In the genomic region with DNA sequence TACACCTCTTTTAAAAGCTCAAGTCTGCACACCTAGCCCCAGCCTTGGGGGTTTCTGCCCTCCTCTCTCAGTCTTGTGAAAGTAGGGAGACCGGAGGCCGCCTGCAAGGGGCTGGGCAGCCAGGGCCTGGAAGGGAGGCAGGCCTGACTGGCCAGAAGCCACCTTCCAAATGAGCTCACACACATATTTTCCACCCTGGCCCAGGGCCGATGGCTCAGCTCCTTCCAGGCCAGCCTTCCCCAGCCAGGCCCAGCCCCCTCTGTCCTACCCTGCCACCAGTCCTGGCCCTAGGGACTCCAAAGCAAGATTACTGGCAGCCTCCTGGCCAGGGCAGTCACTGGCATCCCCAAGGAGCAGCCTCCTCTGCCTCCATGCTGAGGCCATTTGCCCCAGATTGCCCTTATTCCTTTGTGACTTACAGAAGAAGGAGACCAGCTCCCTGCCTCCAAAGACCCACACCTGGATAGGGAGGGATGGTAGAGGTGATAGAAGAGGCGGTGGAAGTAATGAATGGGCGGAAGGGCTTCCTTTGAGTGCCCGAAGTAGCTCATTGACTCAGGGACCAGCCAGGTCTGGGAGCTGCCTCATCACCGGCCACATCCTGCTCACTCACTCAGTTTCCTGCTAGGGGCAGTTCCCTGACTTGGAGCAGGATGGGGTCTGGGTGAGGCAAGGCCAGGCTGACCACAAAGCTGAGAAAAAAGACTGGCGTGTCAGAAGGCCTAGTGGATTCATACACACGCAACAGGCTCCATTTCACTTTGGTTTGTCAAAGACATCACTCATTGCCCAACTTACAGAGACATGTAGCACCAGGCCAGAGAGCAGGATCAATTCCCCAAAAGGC, we compare ENCODE assay signal across 9 cellular contexts. TPM values are rescaled to one million over a fixed set of nuclear protein-coding genes. Genes with fewer than 3 reads are reported as not detected.
DNase-seq lines count a peak whose midpoint lies in the region; ATAC-seq and TF ChIP-seq lines count a peak whose summit lies in the region.
"Had no signal": no experiment of that assay in that cellular context is flagged by ENCODE, and none has a peak within 500 bp of the region (broad histone marks: within the 10 kb centered on the region; RNA-seq: fewer than 3 reads in every experiment).

No MANE protein-coding gene starts in this region.

- no peak overlapping the region for H3K4me3 Mint-ChIP-seq in GM23338
- H3K4me3 Mint-ChIP-seq: immature natural killer cell had no signal

- no peaks in the 10 kb centered on the region for H3K79me2 ChIP-seq in GM23338 (replicated peaks; ENCODE audit: insufficient read depth)
- peaks cover 4% of the 10 kb centered on the region for H3K79me2 ChIP-seq in fibroblast of lung (ENCODE audit: control insufficient read depth, insufficient read depth, low read length)

- peaks cover 26% of the 10 kb centered on the region for H3K4me1 Mint-ChIP-seq in GM23338

- DNase-seq in GM23338 (ENCODE audit: low spot score): no peak
- peak; percentile 69 for DNase-seq in SW480 (ENCODE audit: low spot score)
- peak; percentile 97 to 98 for DNase-seq in fibroblast of lung (ENCODE audit: low read depth in 2 of 2)
- peak in 41 of 56 donors; percentile 15 to 83 (median 48) for DNase-seq in nucleus accumbens (lab: John Stamatoyannopoulos, UW)
- no peak for DNase-seq in NAMALWA (ENCODE audit: low spot score)
- DNase-seq in NCI-H2029 (lab: John Stamatoyannopoulos, UW): no peak

- peaks cover 9% of the 10 kb centered on the region for H3K27me3 Mint-ChIP-seq in GM23338 (ENCODE audit: insufficient read depth, low read depth, poor library complexity)

- no peaks in the 10 kb centered on the region for H3K9me2 ChIP-seq in GM23338 (ENCODE audit: insufficient read depth)

- no peak overlapping the region for H2AFZ ChIP-seq in GM23338
- H2AFZ ChIP-seq in fibroblast of lung (ENCODE audit: low read length): no peak overlapping the region

- H3K4me2 ChIP-seq in GM23338 (no peak overlapping the region), fibroblast of lung (ENCODE audit: extremely low read depth, insufficient read depth, low read length) (peak overlapping the region; percentile 91)

- H3K27me3 ChIP-seq in GM23338 (ENCODE audit: insufficient read depth) (no peaks in the 10 kb centered on the region), fibroblast of lung (ENCODE audit: control insufficient read depth, insufficient read depth, low read length) (no peaks in the 10 kb centered on the region)

- ATAC-seq in GM23338 (no peak), GM21447 (IDR thresholded peaks at IDR 0.05; ENCODE audit: unreplicated experiment) (no peak), HG03280 (IDR thresholded peaks at IDR 0.05; ENCODE audit: unreplicated experiment) (no peak)

- no peak for TF ChIP-seq CTCF in GM23338 (conservative IDR thresholded peaks at IDR 0.05; ENCODE audit: low read depth in 2 of 2)
- TF ChIP-seq CTCF in fibroblast of lung (conservative IDR thresholded peaks at IDR 0.05 in 1 of 2, IDR thresholded peaks at IDR 0.05 in 1 of 2; ENCODE audit: low read depth in 1 of 2, low read length in 2 of 2): no peak

- H3K4me1 ChIP-seq in GM23338 (ENCODE audit: insufficient read depth): peaks cover 23% of the 10 kb centered on the region
- peaks cover 56% of the 10 kb centered on the region for H3K4me1 ChIP-seq in fibroblast of lung (ENCODE audit: control insufficient read depth, extremely low read depth, insufficient read depth, low read length)

- peaks cover 21% of the 10 kb centered on the region for H3F3A ChIP-seq in GM23338 (replicated peaks; ENCODE audit: low read depth)

- H3K36me3 ChIP-seq in GM23338 (ENCODE audit: insufficient read depth) (no peaks in the 10 kb centered on the region), fibroblast of lung (ENCODE audit: control insufficient read depth, insufficient read depth, low read length) (peaks cover 9% of the 10 kb centered on the region)

- H4K20me1 ChIP-seq in GM23338 (replicated peaks; ENCODE audit: insufficient read depth) (no peaks in the 10 kb centered on the region), fibroblast of lung (ENCODE audit: control insufficient read depth, extremely low read depth, insufficient read depth, low read length) (no peaks in the 10 kb centered on the region)

- peak overlapping the region; percentile 83 for H3K9ac ChIP-seq in fibroblast of lung (ENCODE audit: insufficient read depth, low read length)

- no peaks in the 10 kb centered on the region for H3K9me3 ChIP-seq in fibroblast of lung (ENCODE audit: control insufficient read depth, insufficient read depth, low read depth, low read length)

- 0 out of 3 replicates have a peak, but pooled peaks cover 2% of the 10 kb centered on the region for H3K36me3 Mint-ChIP-seq in GM23338 (ENCODE audit: low read depth)

- H3K27ac ChIP-seq in GM23338 (ENCODE audit: low read depth) (no peak overlapping the region), fibroblast of lung (ENCODE audit: insufficient read depth, low read length) (peak overlapping the region; percentile 100)

- H3K27ac Mint-ChIP-seq in GM23338: 0 out of 2 replicates have a peak overlapping the region, but pooled peaks have one; percentile 28
- H3K27ac Mint-ChIP-seq: immature natural killer cell had no signal

- H3K4me3 ChIP-seq in GM23338 (no peak overlapping the region), fibroblast of lung (replicated peaks in 1 of 4; ENCODE audit: control extremely low read depth in 1 of 4, insufficient read depth in 1 of 4, low read depth in 3 of 4, low read length in 4 of 4) (peak overlapping the region in 2 of 4 experiments; percentile 3 to 45)

- no peaks in the 10 kb centered on the region; the same call in 2 of the 3 replicates for H3K9me3 Mint-ChIP-seq in GM23338

TF ChIP-seq in GM23338, 12 proteins besides CTCF, POLR2A, EP300 and RAD21 (continues in another document):
- TF ChIP-seq ZNF114 (CRISPR knock-in tag; IDR thresholded peaks at IDR 0.05): no peak
- TF ChIP-seq, protein P1, sequence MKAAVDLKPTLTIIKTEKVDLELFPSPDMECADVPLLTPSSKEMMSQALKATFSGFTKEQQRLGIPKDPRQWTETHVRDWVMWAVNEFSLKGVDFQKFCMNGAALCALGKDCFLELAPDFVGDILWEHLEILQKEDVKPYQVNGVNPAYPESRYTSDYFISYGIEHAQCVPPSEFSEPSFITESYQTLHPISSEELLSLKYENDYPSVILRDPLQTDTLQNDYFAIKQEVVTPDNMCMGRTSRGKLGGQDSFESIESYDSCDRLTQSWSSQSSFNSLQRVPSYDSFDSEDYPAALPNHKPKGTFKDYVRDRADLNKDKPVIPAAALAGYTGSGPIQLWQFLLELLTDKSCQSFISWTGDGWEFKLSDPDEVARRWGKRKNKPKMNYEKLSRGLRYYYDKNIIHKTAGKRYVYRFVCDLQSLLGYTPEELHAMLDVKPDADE (IDR thresholded peaks at IDR 0.05): no peak
- TF ChIP-seq ZNF331 (CRISPR knock-in tag; IDR thresholded peaks at IDR 0.05; ENCODE audit: low read depth): no peak
- no peak for TF ChIP-seq EZH2phosphoT487 (IDR thresholded peaks at IDR 0.05; ENCODE audit: unreplicated experiment)
- TF ChIP-seq POLR2AphosphoS5 (IDR thresholded peaks at IDR 0.05; ENCODE audit: low read depth): no peak

RNA-seq across cellular contexts. Expression of gene MMP14, which starts 14.8 kb away (rescaled TPM):
- total RNA-seq in GM23338 (2014; rRNA removed; shearing (Covaris generic)): 48.9 and 56.4 TPM in 2 replicates
- polyA plus RNA-seq in GM23338 (2016; fragmentation: Nextera tagmentation; extraction: Ambion mirVana): 6.5 and 7.0 TPM in 2 replicates
- 346 and 375 TPM in 2 replicates for total RNA-seq in fibroblast of lung
- 393 and 397 TPM in 2 replicates for polyA plus RNA-seq in fibroblast of lung
- polyA plus RNA-seq in fibroblast of lung (2012): 394 and 407 TPM in 2 replicates
- 565 and 590 TPM in 2 replicates for polyA minus RNA-seq in fibroblast of lung (ENCODE audit: low replicate concordance)
- polyA plus RNA-seq: immature natural killer cell had no signal

RNA-seq across cellular contexts. Expression of gene LRP10, which starts 20.4 kb away (rescaled TPM):
- 16.5 and 18.1 TPM in 2 replicates for total RNA-seq in GM23338 (2014; rRNA removed; shearing (Covaris generic))
- polyA plus RNA-seq in GM23338 (2016; fragmentation: Nextera tagmentation; extraction: Ambion mirVana) (5.4 and 6.4 TPM in 2 replicates), fibroblast of lung (100 and 130 TPM in 2 replicates)
- total RNA-seq in fibroblast of lung: 71.9 and 95.5 TPM in 2 replicates
- polyA plus RNA-seq in fibroblast of lung (2012): 143 and 172 TPM in 2 replicates
- 703 and 794 TPM in 2 replicates for polyA minus RNA-seq in fibroblast of lung (ENCODE audit: low replicate concordance)

RNA-seq across cellular contexts. Expression of gene MRPL52, which starts 21.5 kb away (rescaled TPM):
- total RNA-seq in GM23338 (2014; rRNA removed; shearing (Covaris generic)): 131 and 138 TPM in 2 replicates
- 617 and 691 TPM in 2 replicates for polyA plus RNA-seq in GM23338 (2016; fragmentation: Nextera tagmentation; extraction: Ambion mirVana)
- 40.8 and 50.5 TPM in 2 replicates for total RNA-seq in fibroblast of lung
- polyA plus RNA-seq in fibroblast of lung: 38.0 and 44.1 TPM in 2 replicates
- polyA plus RNA-seq in fibroblast of lung (2012): 145 and 212 TPM in 2 replicates
- 2.2 and 32.5 TPM in 2 replicates for polyA minus RNA-seq in fibroblast of lung (ENCODE audit: low replicate concordance)

RNA-seq across cellular contexts. Expression of gene REM2, which starts 31.9 kb away (rescaled TPM):
- total RNA-seq in GM23338 (2014; rRNA removed; shearing (Covaris generic)): 0.31 and 1.2 TPM in 2 replicates
- polyA plus RNA-seq in GM23338 (2016; fragmentation: Nextera tagmentation; extraction: Ambion mirVana) (2.9 and 3.0 TPM in 2 replicates), fibroblast of lung (0.02 and 0.06 TPM in 2 replicates)
- total RNA-seq in fibroblast of lung: 0.17 and 0.26 TPM in 2 replicates
- polyA plus RNA-seq in fibroblast of lung (2012): 0.10 and 0.15 TPM in 2 replicates
- not detected in 2 replicates for polyA minus RNA-seq in fibroblast of lung (ENCODE audit: low replicate concordance)

RNA-seq across cellular contexts. Expression of gene SLC7A7, which starts 35.9 kb away (rescaled TPM):
- total RNA-seq in GM23338 (2014; rRNA removed; shearing (Covaris generic)): 3.6 and 6.1 TPM in 2 replicates
- polyA plus RNA-seq in GM23338 (2016; fragmentation: Nextera tagmentation; extraction: Ambion mirVana) (2.7 and 4.1 TPM in 2 replicates), fibroblast of lung (7.1 and 9.5 TPM in 2 replicates)
- total RNA-seq in fibroblast of lung: 5.1 and 6.3 TPM in 2 replicates
- 3.0 and 4.1 TPM in 2 replicates for polyA plus RNA-seq in fibroblast of lung (2012)
- 13.6 and 26.7 TPM in 2 replicates for polyA minus RNA-seq in fibroblast of lung (ENCODE audit: low replicate concordance)

Comparison
In these comparisons a context has a peak if more than half of its experiments do, and no peak if none do; other contexts are left out.
1. DNase-seq: peak in SW480 (single experiment), fibroblast of lung (2 of 2) and nucleus accumbens (41 of 56); none in GM23338 (single experiment), NAMALWA (single experiment) and NCI-H2029 (single experiment).